25 cellular contexts compared by ENCODE assay signal in genomic region chr10:10821926-10822325, GRCh38.
DNase-seq lines count a peak whose midpoint lies in the region; ATAC-seq, FAIRE-seq and TF ChIP-seq lines count a peak whose summit lies in the region.
"Had no signal": no experiment of that assay in that cellular context is flagged by ENCODE, and none has a peak within 500 bp of the region (broad histone marks: within the 10 kb centered on the region; RNA-seq: fewer than 3 reads in every experiment).

No MANE protein-coding gene starts in this region.

- TF ChIP-seq RAD21 in H1 (IDR thresholded peaks at IDR 0.05 in 1 of 2, conservative IDR thresholded peaks at IDR 0.05 in 1 of 2; ENCODE audit: low read depth in 2 of 2, low read length in 2 of 2) = no peak

- H2AK5ac ChIP-seq in H1 (ENCODE audit: low read depth, low read length) = no peak overlapping the region

- H3K79me1 ChIP-seq in H1 (ENCODE audit: low read depth, low read length) = no peaks in the 10 kb centered on the region

- no peak for TF ChIP-seq EP300 in H1 (IDR thresholded peaks at IDR 0.05; ENCODE audit: borderline replicate concordance in 1 of 2, low read depth in 2 of 2, low read length in 2 of 2)
- TF ChIP-seq EP300 in sigmoid colon (IDR thresholded peaks at IDR 0.05) = no peak

- H3K4me1 ChIP-seq in right cardiac atrium (ENCODE audit: control insufficient read depth, insufficient read depth, low read length) (peaks cover 6% of the 10 kb centered on the region), H1 (replicated peaks in 1 of 4; ENCODE audit: control insufficient read depth in 3 of 4, insufficient read depth in 4 of 4, low read length in 3 of 4) (no peaks in the 10 kb centered on the region), muscle layer of duodenum (ENCODE audit: control insufficient read depth in 1 of 2, insufficient read depth in 2 of 2, low read length in 2 of 2) (peaks cover 6 to 13% of the 10 kb centered on the region in 2 donors), sigmoid colon (peaks cover 0 to 40% (median 32%) of the 10 kb centered on the region in 4 donors)

- H3K79me2 ChIP-seq in H1 (ENCODE audit: control insufficient read depth in 1 of 2, insufficient read depth in 2 of 2, low read length in 2 of 2) = no peaks in the 10 kb centered on the region

- H2BK120ac ChIP-seq in H1 (replicated peaks; ENCODE audit: low read depth, low read length) = no peak overlapping the region

- no peaks in the 10 kb centered on the region for H4K20me1 ChIP-seq in H1 (replicated peaks in 1 of 2; ENCODE audit: control insufficient read depth in 1 of 2, insufficient read depth in 2 of 2, low read length in 2 of 2)
- H4K20me1 ChIP-seq: BLaER1 treated with 17β-estradiol and CSF1 and Interleukin-3, amounts not matched to agents 10 nM and 100 nM had no signal

- H2BK15ac ChIP-seq in H1 (ENCODE audit: low read length) = no peak overlapping the region

- peak overlapping the region; percentile 29 for H4K91ac ChIP-seq in H1 (replicated peaks; ENCODE audit: insufficient read length, low read length)

- no peak overlapping the region for H3K4me3 ChIP-seq in right cardiac atrium (ENCODE audit: low read length)
- H3K4me3 ChIP-seq in H1 (ENCODE audit: extremely low read depth in 1 of 4, insufficient read depth in 2 of 4, low read depth in 3 of 4, low read length in 4 of 4) = no peak overlapping the region
- H3K4me3 ChIP-seq in muscle layer of duodenum (ENCODE audit: low read depth in 1 of 2, low read length in 2 of 2) = no peak overlapping the region
- H3K4me3 ChIP-seq in sigmoid colon = no peak overlapping the region
- H3K4me3 ChIP-seq: BLaER1 treated with 17β-estradiol and CSF1 and Interleukin-3, amounts not matched to agents 10 nM and 100 nM; dorsolateral prefrontal cortex; GM12878; PC-9 had no signal

- H3K23me2 ChIP-seq in H1 (ENCODE audit: low read depth, low read length) = no peaks in the 10 kb centered on the region

- H4K8ac ChIP-seq in H1 (ENCODE audit: extremely low read depth, insufficient read depth, low read length) = no peak overlapping the region

- no peak for FAIRE-seq in H1 (lab: Jason Lieb, UNC)

- no peak overlapping the region for H3K4me2 ChIP-seq in H1 (ENCODE audit: insufficient read depth in 1 of 2, low read depth in 2 of 2, low read length in 2 of 2)
- H3K4me2 ChIP-seq: PC-9 had no signal

- H3K27ac ChIP-seq in right cardiac atrium (ENCODE audit: low read length) (peak overlapping the region; percentile 9), H1 (ENCODE audit: low read depth, low read length) (no peak overlapping the region), muscle layer of duodenum (ENCODE audit: low read length) (peak overlapping the region; percentile 39), sigmoid colon (peak overlapping the region in 1 of 4 donors; percentile 81)
- H3K27ac ChIP-seq: BLaER1 treated with 17β-estradiol and CSF1 and Interleukin-3, amounts not matched to agents 10 nM and 100 nM; dorsolateral prefrontal cortex; PC-9 had no signal

- H3K36me3 ChIP-seq in H1 (ENCODE audit: control insufficient read depth in 2 of 4, insufficient read depth in 4 of 4, low read length in 3 of 4) (no peaks in the 10 kb centered on the region), muscle layer of duodenum (ENCODE audit: control insufficient read depth in 1 of 2, insufficient read depth in 2 of 2, low read length in 2 of 2) (no peaks in the 10 kb centered on the region), sigmoid colon (no peaks in the 10 kb centered on the region)
- H3K36me3 ChIP-seq: BLaER1 treated with 17β-estradiol and CSF1 and Interleukin-3, amounts not matched to agents 10 nM and 100 nM had no signal

- H2BK20ac ChIP-seq in H1 (ENCODE audit: low read length) = no peak overlapping the region

- H2AFZ ChIP-seq in H1 (ENCODE audit: low read length) = no peak overlapping the region
- H2AFZ ChIP-seq: PC-9 had no signal

- H3K14ac ChIP-seq in H1 (ENCODE audit: insufficient read length) = no peak overlapping the region

- no peak overlapping the region for H4K5ac ChIP-seq in H1 (ENCODE audit: insufficient read length, low read depth, low read length)

- ATAC-seq in right cardiac atrium (no peak), HG03432 (IDR thresholded peaks at IDR 0.05; ENCODE audit: unreplicated experiment) (no peak)
- ATAC-seq: GM12878 had no signal

- H3K9me3 ChIP-seq in right cardiac atrium (ENCODE audit: control insufficient read depth, low read length) = no peaks in the 10 kb centered on the region
- H3K9me3 ChIP-seq in H1 (ENCODE audit: insufficient read depth in 2 of 2, low read depth in 1 of 2, low read length in 1 of 2) = peaks cover 3 to 11% of the 10 kb centered on the region in 2 experiments; a peak in 2 of 4 replicates
- H3K9me3 ChIP-seq in muscle layer of duodenum (ENCODE audit: control insufficient read depth in 1 of 2, low read length in 2 of 2) = no peaks in the 10 kb centered on the region
- H3K9me3 ChIP-seq in sigmoid colon = no peaks in the 10 kb centered on the region

- H2BK12ac ChIP-seq in H1 (ENCODE audit: low read depth, low read length) = no peak overlapping the region

- H3K18ac ChIP-seq in H1 (ENCODE audit: extremely low read depth, low read length) = no peak overlapping the region

- WGBS in right cardiac atrium = 41% methylated on average over 6 of the region's 6 CpGs
- WGBS in H1 (ENCODE audit: extremely low coverage in 1 of 2, insufficient coverage in 1 of 2, insufficient read length in 1 of 2, insufficient replicate concordance in 2 of 2, low coverage in 1 of 2, low lambda C conversion rate in 2 of 2, missing lambda C conversion rate in 1 of 2), 2 experiments = 96% methylated on average over 6 of the region's 6 CpGs; no CpG with 5 or more reads in 1 of the 2 experiments
- WGBS in sigmoid colon, 2 donors = 41 to 44% methylated on average over 6 of the region's 6 CpGs

- H3K9ac ChIP-seq in H1 (replicated peaks in 1 of 4; ENCODE audit: extremely low read depth in 1 of 4, low read depth in 3 of 4, low read length in 3 of 4) = no peak overlapping the region
- H3K9ac ChIP-seq: BLaER1 treated with 17β-estradiol and CSF1 and Interleukin-3, amounts not matched to agents 10 nM and 100 nM had no signal

- no peak overlapping the region for H2BK5ac ChIP-seq in H1 (ENCODE audit: low read depth, low read length)

- no peak overlapping the region for H3K4ac ChIP-seq in H1 (replicated peaks; ENCODE audit: insufficient read length, low read depth, low read length)

- no peaks in the 10 kb centered on the region for H3K27me3 ChIP-seq in right cardiac atrium (ENCODE audit: control insufficient read depth, insufficient read depth)
- no peaks in the 10 kb centered on the region for H3K27me3 ChIP-seq in H1 (replicated peaks in 1 of 4; ENCODE audit: control insufficient read depth in 3 of 4, extremely low read depth in 1 of 4, insufficient read depth in 3 of 4, low read length in 3 of 4)
- no peaks in the 10 kb centered on the region for H3K27me3 ChIP-seq in muscle layer of duodenum (ENCODE audit: low read depth, low read length)
- H3K27me3 ChIP-seq in sigmoid colon = no peaks in the 10 kb centered on the region
- H3K27me3 ChIP-seq: BLaER1 treated with 17β-estradiol and CSF1 and Interleukin-3, amounts not matched to agents 10 nM and 100 nM had no signal

- TF ChIP-seq CTCF in H1 (IDR thresholded peaks at IDR 0.05; ENCODE audit: control extremely low read depth in 1 of 3, insufficient read depth in 1 of 3, low read depth in 1 of 3, low read length in 3 of 3) = no peak
- no peak for TF ChIP-seq CTCF in sigmoid colon (IDR thresholded peaks at IDR 0.05)

- H3K23ac ChIP-seq in H1 (ENCODE audit: insufficient read length) = no peak overlapping the region

- no peak overlapping the region for H3K56ac ChIP-seq in H1 (replicated peaks; ENCODE audit: insufficient read length, low read depth, low read length)

- CTCF ChIA-PET in H1 (lab: Charles Lee; ENCODE audit: partially characterized antibody) = no interaction called here

- POLR2A ChIA-PET in H1 (lab: Charles Lee; ENCODE audit: partially characterized antibody) = no interaction called here

- TF ChIP-seq POLR2A in H1 (IDR thresholded peaks at IDR 0.05; ENCODE audit: control extremely low read depth in 1 of 2, low read depth in 2 of 2, low read length in 2 of 2) (no peak), sigmoid colon (IDR thresholded peaks at IDR 0.05) (no peak)

- intact Hi-C loops in right cardiac atrium (cut with DNase I) (no loop called here), cardiac septum (cut with DNase I) (loop anchor here (5.0 kb wide), 1 partner anchor 50 kb away; no protein-coding TSS in a partner anchor), sigmoid colon (cut with DNase I) (no loop called here)

- DNase-seq in right cardiac atrium = peak in 1 of 3 donors; percentile 51
- DNase-seq in cardiac septum (ENCODE audit: low spot score) = no peak
- DNase-seq in H1 (ENCODE audit: low read depth in 1 of 2, low spot score in 2 of 2) = no peak
- no peak for DNase-seq in NCI-H774 (lab: John Stamatoyannopoulos, UW)
- DNase-seq in sigmoid colon = no peak
- DNase-seq in activated T-cell treated with anti-CD3 and anti-CD28 coated beads, Interleukin-2, amount 50 U/mL, for 48 hours = no peak
- DNase-seq: ACHN; activated CD4-positive, alpha-beta T cell treated with anti-CD3 and anti-CD28 coated beads, Interleukin-2, amount 50 U/mL, for 1 hour; aorta; caudate nucleus; DMS79 treated with DMSO at 0.1 percent for 48 hours; dorsolateral prefrontal cortex; H7; head of caudate nucleus; NCI-H1417 treated with DMSO at 0.1 percent for 48 hours; NCI-H2107; NCI-H510A treated with DMSO at 0.1 percent for 48 hours; NK-92 treated with Interleukin-12 subunit alpha and Interleukin-12 subunit beta, amount 100 ng/mL, for 24 hours; PC-9; SHP77 treated with DMSO at 0.1 percent for 48 hours; T1000 had no signal

TF ChIP-seq in H1, 55 proteins besides CTCF, POLR2A, EP300 and RAD21:
- TF ChIP-seq CHD2 (IDR thresholded peaks at IDR 0.05; ENCODE audit: low read length) (no peak), EZH2 (IDR thresholded peaks at IDR 0.05; ENCODE audit: low read depth, low read length, severe bottlenecking) (no peak)
